29 cellular contexts compared by ENCODE assay signal in the genomic region with DNA sequence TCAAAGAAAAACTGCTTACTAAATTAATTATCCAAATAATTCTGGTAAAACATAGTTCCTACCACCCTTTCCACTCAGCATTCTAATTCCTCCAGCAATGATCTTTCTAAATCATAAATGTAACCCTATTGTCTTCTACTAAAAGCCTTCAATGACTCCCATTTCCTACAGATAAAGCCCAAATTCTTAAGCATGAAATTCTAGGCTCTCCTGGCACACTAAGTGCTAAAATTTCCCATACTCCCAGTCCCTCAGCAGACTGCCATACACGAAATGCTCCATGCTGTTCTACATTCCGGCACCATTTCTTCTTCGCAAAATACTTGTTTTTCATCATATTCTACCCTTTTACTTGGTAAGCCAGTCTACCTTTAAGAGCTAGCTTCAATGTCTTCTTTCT.
"Had no signal": no experiment of that assay in that cellular context is flagged by ENCODE, and none has a peak within 500 bp of the region (broad histone marks: within the 10 kb centered on the region; RNA-seq: fewer than 3 reads in every experiment).

No MANE protein-coding gene starts in this region.

- H3K4me3 ChIP-seq: adrenal gland, MG63, SJCRH30, SK-N-MC had no signal

- H3K27ac Mint-ChIP-seq: activated CD4-positive, alpha-beta T cell treated with anti-CD3 and anti-CD28 coated beads for 36 hours; activated CD4-positive, alpha-beta T cell treated with anti-CD3 and anti-CD28 coated beads, Interleukin-2, amount 10 ng/mL, durations not matched to agents 7 days and 5 days; activated CD8-positive, alpha-beta T cell treated with anti-CD3 and anti-CD28 coated beads, Interleukin-2, amount 10 ng/mL, durations not matched to agents 7 days and 5 days; activated naive CD4-positive, alpha-beta T cell treated with anti-CD3 and anti-CD28 coated beads for 36 hours; activated naive CD4-positive, alpha-beta T cell treated with anti-CD3 and anti-CD28 coated beads, Interleukin-2, amount 50 U/mL, for 72 hours; activated T-cell treated with anti-CD3 and anti-CD28 coated beads, Interleukin-2, amount 50 U/mL, for 24 hours; activated T-helper 1 cell treated with anti-CD3 and anti-CD28 coated beads, Interleukin-12 subunit alpha, Interleukin-12 subunit beta, Interleukin-2, Interleukin-4 antibody, amounts not matched to agents 30 ng/mL and 10 ng/mL and 1 ng/mL, durations not matched to agents 14 hours and 24 hours and 36 hours; brain; T-helper 1 cell treated with Interleukin-12 subunit alpha and Interleukin-12 subunit beta and Interleukin-4 antibody, amounts not matched to agents 30 μg/mL and 1 μg/mL, for 36 hours; T-helper 2 cell treated with Interferon-gamma antibody and Interleukin-4, amounts not matched to agents 5 μg/mL and 100 μg/mL, for 36 hours had no signal

- H3K27ac ChIP-seq: adrenal gland, SJCRH30, SK-N-MC had no signal

- H3K9me3 Mint-ChIP-seq: activated CD4-positive, alpha-beta T cell treated with anti-CD3 and anti-CD28 coated beads, Interleukin-2, amount 10 ng/mL, durations not matched to agents 7 days and 5 days; activated naive CD4-positive, alpha-beta T cell treated with anti-CD3 and anti-CD28 coated beads for 36 hours; activated naive CD4-positive, alpha-beta T cell treated with anti-CD3 and anti-CD28 coated beads, Interleukin-2, amount 50 U/mL, for 72 hours; activated T-cell treated with anti-CD3 and anti-CD28 coated beads, Interleukin-2, amount 50 U/mL, for 24 hours; activated T-helper 1 cell treated with anti-CD3 and anti-CD28 coated beads, Interleukin-12 subunit alpha, Interleukin-12 subunit beta, Interleukin-2, Interleukin-4 antibody, amounts not matched to agents 30 ng/mL and 10 ng/mL and 1 ng/mL, durations not matched to agents 14 hours and 24 hours and 36 hours; brain; T-helper 1 cell treated with Interleukin-12 subunit alpha and Interleukin-12 subunit beta and Interleukin-4 antibody, amounts not matched to agents 30 μg/mL and 1 μg/mL, for 36 hours; T-helper 2 cell treated with Interferon-gamma antibody and Interleukin-4, amounts not matched to agents 5 μg/mL and 100 μg/mL, for 36 hours had no signal

- ATAC-seq: activated CD4-positive, alpha-beta T cell treated with anti-CD3 and anti-CD28 coated beads for 36 hours; activated CD4-positive, CD25-positive, alpha-beta regulatory T cell treated with anti-CD3 and anti-CD28 coated beads, Interleukin-2, amount 50 U/mL, for 24 hours; activated CD8-positive, alpha-beta T cell treated with anti-CD3 and anti-CD28 coated beads, Interleukin-2, amount 10 ng/mL, durations not matched to agents 7 days and 5 days; activated naive CD4-positive, alpha-beta T cell treated with anti-CD3 and anti-CD28 coated beads, Interleukin-2, amount 50 U/mL, for 72 hours; Panc1 had no signal

- H3K9me3 ChIP-seq: adrenal gland, MG63, SJCRH30 had no signal

- DNase-seq: activated CD4-positive, alpha-beta T cell treated with anti-CD3 and anti-CD28 coated beads for 36 hours; activated CD4-positive, alpha-beta T cell treated with anti-CD3 and anti-CD28 coated beads, Interleukin-2, amount 10 ng/mL, durations not matched to agents 7 days and 5 days; activated CD4-positive, alpha-beta T cell treated with anti-CD3 and anti-CD28 coated beads, Interleukin-2, amount 50 U/mL, for 48 hours; activated CD8-positive, alpha-beta T cell treated with anti-CD3 and anti-CD28 coated beads, Interleukin-2, amount 10 ng/mL, durations not matched to agents 7 days and 5 days; activated gamma-delta T cell treated with Interleukin-2 at 50 U/mL for 16 hours; activated naive CD4-positive, alpha-beta T cell treated with anti-CD3 and anti-CD28 coated beads for 36 hours; activated T-cell treated with anti-CD3 and anti-CD28 coated beads, Interleukin-2, amount 50 U/mL, for 24 hours; adrenal gland; central memory CD4-positive, alpha-beta T cell; Kasumi-1; KBM-7; MG63; NCI-H1048; NCI-H1105 treated with DMSO at 0.1 percent for 48 hours; NCI-H1436; NCI-H1694 treated with DMSO at 0.1 percent for 48 hours; NCI-H2029; NCI-H345; NCI-H524 treated with DMSO at 0.1 percent for 48 hours; SHP77; SJCRH30 had no signal

- H3K4me3 Mint-ChIP-seq: activated CD4-positive, alpha-beta T cell treated with anti-CD3 and anti-CD28 coated beads for 36 hours; activated CD4-positive, alpha-beta T cell treated with anti-CD3 and anti-CD28 coated beads, Interleukin-2, amount 10 ng/mL, durations not matched to agents 7 days and 5 days; activated CD8-positive, alpha-beta T cell treated with anti-CD3 and anti-CD28 coated beads, Interleukin-2, amount 10 ng/mL, durations not matched to agents 7 days and 5 days; activated naive CD4-positive, alpha-beta T cell treated with anti-CD3 and anti-CD28 coated beads for 36 hours; activated T-cell treated with anti-CD3 and anti-CD28 coated beads, Interleukin-2, amount 50 U/mL, for 24 hours; activated T-helper 1 cell treated with anti-CD3 and anti-CD28 coated beads, Interleukin-12 subunit alpha, Interleukin-12 subunit beta, Interleukin-2, Interleukin-4 antibody, amounts not matched to agents 30 ng/mL and 10 ng/mL and 1 ng/mL, durations not matched to agents 14 hours and 24 hours and 36 hours; brain; T-helper 1 cell treated with Interleukin-12 subunit alpha and Interleukin-12 subunit beta and Interleukin-4 antibody, amounts not matched to agents 30 μg/mL and 1 μg/mL, for 36 hours; T-helper 2 cell treated with Interferon-gamma antibody and Interleukin-4, amounts not matched to agents 5 μg/mL and 100 μg/mL, for 36 hours had no signal

- H3K27me3 Mint-ChIP-seq: activated CD4-positive, alpha-beta T cell treated with anti-CD3 and anti-CD28 coated beads for 36 hours; activated CD4-positive, alpha-beta T cell treated with anti-CD3 and anti-CD28 coated beads, Interleukin-2, amount 10 ng/mL, durations not matched to agents 7 days and 5 days; activated T-cell treated with anti-CD3 and anti-CD28 coated beads, Interleukin-2, amount 50 U/mL, for 24 hours; brain had no signal

- H3K27me3 ChIP-seq: adrenal gland, MG63, SJCRH30 had no signal

- H3K4me1 ChIP-seq: adrenal gland had no signal

- H3K36me3 Mint-ChIP-seq: activated naive CD4-positive, alpha-beta T cell treated with anti-CD3 and anti-CD28 coated beads, Interleukin-2, amount 50 U/mL, for 72 hours had no signal

- H3K36me3 ChIP-seq: adrenal gland, MG63 had no signal
